Comparison of ENCODE assay signal across 8 cellular contexts in genomic region chr12:10613334-10614055, GRCh38.
A peak's percentile ranks its signal among the peaks of the same experiment; 100 is the strongest.
DNase-seq lines count a peak whose midpoint lies in the region; ATAC-seq and TF ChIP-seq lines count a peak whose summit lies in the region.

TSS of gene MAGOHB (minus strand) at chr12:10613609. CDS start at chr12:10613532, 77 bp downstream.

- peak within 1 kb of the TSS; percentile 100 for H3K4me3 Mint-ChIP-seq in nephron progenitor cell
- H3K4me3 Mint-ChIP-seq in stimulated activated naive CD8-positive, alpha-beta T cell treated with anti-CD3 and anti-CD28 coated beads, Interleukin-15, amount 100 ng/mL, for 72 hours: peak within 1 kb of the TSS; percentile 92 to 100

- in situ Hi-C loops in HAP-1 (cut with MboI; ENCODE audit: low sequenced_read_pairs): no loop called here

- peaks cover 10% of the 10 kb centered on the region for H3K27me3 Mint-ChIP-seq in nephron progenitor cell (ENCODE audit: low read depth, poor library complexity)
- H3K27me3 Mint-ChIP-seq in stimulated activated naive CD8-positive, alpha-beta T cell treated with anti-CD3 and anti-CD28 coated beads, Interleukin-15, amount 100 ng/mL, for 72 hours: no peaks in the 10 kb centered on the region

- H3K4me1 ChIP-seq in ES-I3 (ENCODE audit: insufficient read depth, low read length): peaks cover 3% of the 10 kb centered on the region; the same call in 1 of the 2 replicates
- H3K4me1 ChIP-seq in HAP-1: peaks cover 7% of the 10 kb centered on the region
- H3K4me1 ChIP-seq in MM.1S (ENCODE audit: low read length): no peaks in the 10 kb centered on the region

- TF ChIP-seq CTCF in MM.1S (IDR thresholded peaks at IDR 0.05; ENCODE audit: low read length) (no peak), nephron progenitor cell (IDR thresholded peaks at IDR 0.05) (no peak)

- DNase-seq in HAP-1 (ENCODE audit: low spot score in 2 of 2) (peak; percentile 83 to 97), MM.1S (peak; percentile 98), SIG-M5 (lab: John Stamatoyannopoulos, UW) (peak; percentile 56), activated gamma-delta T cell (lab: John Stamatoyannopoulos, UW) (peak; percentile 94), fibroblast of the conjunctiva (ENCODE audit: low read depth) (peak; percentile 89), nephron progenitor cell (peak; percentile 100)
- peak; percentile 98 to 99 for DNase-seq in stimulated activated naive CD8-positive, alpha-beta T cell treated with anti-CD3 and anti-CD28 coated beads, Interleukin-15, amount 100 ng/mL, for 72 hours

- no peaks in the 10 kb centered on the region for H3K9me3 Mint-ChIP-seq in nephron progenitor cell
- peaks cover 0 to 4% of the 10 kb centered on the region in 2 donors for H3K9me3 Mint-ChIP-seq in stimulated activated naive CD8-positive, alpha-beta T cell treated with anti-CD3 and anti-CD28 coated beads, Interleukin-15, amount 100 ng/mL, for 72 hours

- peak; percentile 99 for ATAC-seq in stimulated activated naive CD8-positive, alpha-beta T cell treated with anti-CD3 and anti-CD28 coated beads, Interleukin-15, amount 100 ng/mL, for 72 hours

- peak within 1 kb of the TSS; percentile 78 for H3K4me2 ChIP-seq in MM.1S (ENCODE audit: low read depth, low read length)

- peaks cover 18% of the 10 kb centered on the region for H3K79me2 ChIP-seq in MM.1S (ENCODE audit: low read length)

- H3K4me3 ChIP-seq in HAP-1 (peak within 1 kb of the TSS; percentile 94), MM.1S (ENCODE audit: low read length) (peak within 1 kb of the TSS; percentile 88)

- no peaks in the 10 kb centered on the region for H3K9me3 ChIP-seq in ES-I3 (ENCODE audit: control insufficient read depth, insufficient read depth, low read length)
- H3K9me3 ChIP-seq in HAP-1: no peaks in the 10 kb centered on the region
- no peaks in the 10 kb centered on the region for H3K9me3 ChIP-seq in MM.1S (replicated peaks; ENCODE audit: insufficient read depth, low read length)

- peak within 1 kb of the TSS; percentile 86 for H3K9ac ChIP-seq in ES-I3 (ENCODE audit: low read depth, low read length)
- peak within 1 kb of the TSS; percentile 96 for H3K9ac ChIP-seq in MM.1S (ENCODE audit: low read length)

- H3K27me3 ChIP-seq in HAP-1 (ENCODE audit: low read depth) (no peaks in the 10 kb centered on the region), MM.1S (replicated peaks; ENCODE audit: insufficient read depth, low read length) (no peaks in the 10 kb centered on the region)

- peak within 1 kb of the TSS; percentile 100 for H3K27ac Mint-ChIP-seq in nephron progenitor cell
- peak within 1 kb of the TSS; percentile 98 to 100 for H3K27ac Mint-ChIP-seq in stimulated activated naive CD8-positive, alpha-beta T cell treated with anti-CD3 and anti-CD28 coated beads, Interleukin-15, amount 100 ng/mL, for 72 hours

- no peaks in the 10 kb centered on the region for H3K9me2 ChIP-seq in MM.1S (replicated peaks; ENCODE audit: insufficient read depth, low read length)

- no peaks in the 10 kb centered on the region for H4K20me1 ChIP-seq in MM.1S (ENCODE audit: insufficient read depth, low read length)

- peaks cover 22% of the 10 kb centered on the region for H3K36me3 Mint-ChIP-seq in nephron progenitor cell (ENCODE audit: low read depth)

- peaks cover 35% of the 10 kb centered on the region for H3K4me1 Mint-ChIP-seq in nephron progenitor cell
- H3K4me1 Mint-ChIP-seq in stimulated activated naive CD8-positive, alpha-beta T cell treated with anti-CD3 and anti-CD28 coated beads, Interleukin-15, amount 100 ng/mL, for 72 hours: peaks cover 37% of the 10 kb centered on the region

- H2AFZ ChIP-seq in MM.1S (ENCODE audit: low read length): peak within 1 kb of the TSS; percentile 94

- no peaks in the 10 kb centered on the region for H3F3A ChIP-seq in MM.1S (ENCODE audit: insufficient read depth, low read length)

- no peaks in the 10 kb centered on the region; the same call in none of the 2 replicates for H3K36me3 ChIP-seq in ES-I3 (ENCODE audit: insufficient read depth, low read length)
- peaks cover 39% of the 10 kb centered on the region for H3K36me3 ChIP-seq in HAP-1 (replicated peaks)
- H3K36me3 ChIP-seq in MM.1S (replicated peaks; ENCODE audit: insufficient read depth, low read length): no peaks in the 10 kb centered on the region; the same call in 1 of the 2 replicates

- H3K27ac ChIP-seq in MM.1S (ENCODE audit: low read length): peak within 1 kb of the TSS; percentile 72

Comparison
In these comparisons a context has a peak if more than half of its experiments do, and no peak if none do; other contexts are left out.
1. Peak in every context shown above with its lines: DNase-seq, ATAC-seq, H3K4me3 ChIP-seq and H3K27ac ChIP-seq.